17 cellular contexts compared by ENCODE assay signal in the genomic region with DNA sequence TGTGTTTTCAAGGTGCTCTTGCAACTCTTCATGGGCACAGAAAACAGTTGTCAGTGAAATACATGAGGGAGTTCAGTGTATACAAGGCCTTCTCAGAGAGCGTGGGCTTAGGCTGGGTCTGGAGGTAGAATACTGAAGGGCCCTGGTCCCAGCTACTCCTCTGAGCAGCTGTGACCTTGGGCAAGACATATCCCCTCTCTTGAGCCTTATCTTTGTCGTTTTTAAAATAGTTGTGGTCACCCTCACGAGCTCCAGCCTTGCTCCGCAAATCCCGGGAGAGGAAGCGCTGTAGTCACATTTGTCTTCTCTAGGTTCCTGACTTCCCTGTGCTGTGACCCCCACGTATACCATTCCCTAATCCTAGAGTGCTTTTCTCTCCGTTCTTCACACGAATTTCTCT. TPM values are rescaled to one million over a fixed set of nuclear protein-coding genes. Genes with fewer than 3 reads are reported as not detected.
DNase-seq lines count a peak whose midpoint lies in the region; ATAC-seq and TF ChIP-seq lines count a peak whose summit lies in the region.
"Had no signal": no experiment of that assay in that cellular context is flagged by ENCODE, and none has a peak within 500 bp of the region (broad histone marks: within the 10 kb centered on the region; RNA-seq: fewer than 3 reads in every experiment).

No MANE protein-coding gene starts in this region.

- TF ChIP-seq CTCF in esophagus muscularis mucosa (IDR thresholded peaks at IDR 0.05), result no peak

- H2BK5ac ChIP-seq in trophoblast cell (ENCODE audit: low read depth, low read length, poor library complexity), result no peak overlapping the region

- no peaks in the 10 kb centered on the region for H3K27me3 ChIP-seq in esophagus muscularis mucosa
- no peaks in the 10 kb centered on the region for H3K27me3 ChIP-seq in trophoblast cell (ENCODE audit: insufficient read depth, low read length)
- H3K27me3 ChIP-seq: uterus had no signal

- H2BK12ac ChIP-seq in trophoblast cell (ENCODE audit: low read length), result no peak overlapping the region

- no peak overlapping the region for H2BK120ac ChIP-seq in trophoblast cell (ENCODE audit: insufficient read depth, low read length, poor library complexity)

- 71% methylated on average over 9 of the region's 9 CpGs for WGBS in esophagus muscularis mucosa
- WGBS in trophoblast cell (ENCODE audit: extremely low coverage, insufficient coverage, insufficient read length), result no CpG with 5 or more reads among the region's 9 CpGs

- DNase-seq in MV-4-11 (lab: John Stamatoyannopoulos, UW), result peak; percentile 55
- DNase-seq in esophagus muscularis mucosa (ENCODE audit: extremely low spot score), result peak; percentile 87
- peak in 1 of 2 donors; percentile 47 for DNase-seq in trophoblast cell
- DNase-seq in activated naive CD4-positive, alpha-beta T cell treated with Interleukin-2 at 50 U/mL for 16 hours, result no peak
- DNase-seq in hippocampal formation (lab: John Stamatoyannopoulos, UW), result no peak
- DNase-seq: DMS79 treated with DMSO at 0.1 percent for 48 hours; effector memory CD8-positive, alpha-beta T cell; HFFc6; NCI-H1436; NCI-H226; retina; stimulated activated CD4-positive, alpha-beta T cell treated with anti-CD3 and anti-CD28 coated beads, Interleukin-2, amount 100 ng/mL, for 48 hours; uterus had no signal

- H3K4me2 ChIP-seq in trophoblast cell (ENCODE audit: low read length), result no peak overlapping the region

- no peaks in the 10 kb centered on the region for H3K9me3 ChIP-seq in esophagus muscularis mucosa
- no peaks in the 10 kb centered on the region for H3K9me3 ChIP-seq in trophoblast cell (ENCODE audit: insufficient read depth, low read depth, low read length)
- H3K9me3 ChIP-seq: uterus had no signal

- TF ChIP-seq POLR2A in esophagus muscularis mucosa (IDR thresholded peaks at IDR 0.05; ENCODE audit: low read depth), result no peak

- H3K18ac ChIP-seq in trophoblast cell (ENCODE audit: low read length), result no peak overlapping the region

- no peak for TF ChIP-seq EP300 in esophagus muscularis mucosa (IDR thresholded peaks at IDR 0.05)

- H3K4me1 ChIP-seq in esophagus muscularis mucosa (peaks cover 34 to 47% (median 43%) of the 10 kb centered on the region in 4 donors), trophoblast cell (ENCODE audit: control insufficient read depth in 1 of 2, insufficient read depth in 2 of 2, low read length in 2 of 2) (peaks cover 21 to 34% of the 10 kb centered on the region in 2 experiments)
- H3K4me1 ChIP-seq: uterus had no signal

- H4K91ac ChIP-seq in trophoblast cell (ENCODE audit: low read depth, low read length), result no peak overlapping the region

- ATAC-seq in HG02938 (IDR thresholded peaks at IDR 0.05; ENCODE audit: unreplicated experiment), result no peak
- ATAC-seq: effector memory CD8-positive, alpha-beta T cell had no signal

- peaks cover 17% of the 10 kb centered on the region for H3K79me2 ChIP-seq in trophoblast cell (ENCODE audit: control insufficient read depth, insufficient read depth, low read length, poor library complexity)

- H4K8ac ChIP-seq in trophoblast cell (ENCODE audit: low read depth, low read length), result no peak overlapping the region

- no peak overlapping the region for H3K14ac ChIP-seq in trophoblast cell (ENCODE audit: low read length)

- no peak overlapping the region for H2AK5ac ChIP-seq in trophoblast cell (ENCODE audit: low read length)

- H2AFZ ChIP-seq in trophoblast cell (ENCODE audit: insufficient read depth, low read length, poor library complexity), result no peak overlapping the region

- no peaks in the 10 kb centered on the region for H3K36me3 ChIP-seq in esophagus muscularis mucosa
- H3K36me3 ChIP-seq in trophoblast cell (ENCODE audit: control insufficient read depth in 1 of 2, insufficient read depth in 2 of 2, low read length in 2 of 2), result no peaks in the 10 kb centered on the region
- H3K36me3 ChIP-seq: uterus had no signal

- intact Hi-C loops in esophagus muscularis mucosa (cut with DNase I), result no loop called here

- no peak overlapping the region for H3K4ac ChIP-seq in trophoblast cell (ENCODE audit: low read depth, low read length)

- H3K4me3 ChIP-seq in GM08714 (ENCODE audit: low read length), result peak overlapping the region; percentile 9; the same call in 1 of the 2 replicates
- no peak overlapping the region for H3K4me3 ChIP-seq in esophagus muscularis mucosa
- H3K4me3 ChIP-seq in trophoblast cell (ENCODE audit: low read depth, low read length), result no peak overlapping the region
- H3K4me3 ChIP-seq: SK-N-MC, uterus had no signal

- H3K27ac ChIP-seq in esophagus muscularis mucosa (replicated peaks in 1 of 4), result no peak overlapping the region
- peak overlapping the region; percentile 43 for H3K27ac ChIP-seq in trophoblast cell (ENCODE audit: low read depth, low read length)
- H3K27ac ChIP-seq: SK-N-MC had no signal

- peaks cover 6% of the 10 kb centered on the region for H3K79me1 ChIP-seq in trophoblast cell (ENCODE audit: low read length)

- no peak overlapping the region for H3K9ac ChIP-seq in trophoblast cell (ENCODE audit: low read length)

- no peak overlapping the region for H3K23ac ChIP-seq in trophoblast cell (ENCODE audit: low read length)

- no peak overlapping the region for H4K12ac ChIP-seq in trophoblast cell (ENCODE audit: low read depth, low read length)

RNA-seq across cellular contexts. Expression of a gene that starts 3.6 kb away (rescaled TPM):
- total RNA-seq in esophagus muscularis mucosa, result 10 to 100 TPM; 18.2 to 28.3 (median 23.6) TPM
- 45.7 and 47.3 TPM in 2 replicates for polyA plus RNA-seq in trophoblast cell (2013)
- polyA plus RNA-seq: IgD-negative memory B cell had no signal

RNA-seq across cellular contexts. Expression of a gene that starts 17.6 kb away (rescaled TPM):
- 10 to 100 TPM; 15.7 to 27.2 (median 18.6) TPM for total RNA-seq in esophagus muscularis mucosa
- polyA plus RNA-seq in trophoblast cell (2013), result 33.8 and 36.1 TPM in 2 replicates

Comparison
In these comparisons a context has a peak if more than half of its experiments do, and no peak if none do; other contexts are left out.
1. DNase-seq: peak in MV-4-11 (single experiment) and esophagus muscularis mucosa (single experiment); none in activated naive CD4-positive, alpha-beta T cell treated with Interleukin-2 at 50 U/mL for 16 hours (single experiment) and hippocampal formation (0 of 2).